2 cellular contexts compared by ENCODE assay signal in genomic region chr9:136053757-136054142, GRCh38.
TF ChIP-seq lines count a peak whose summit lies in the region.

No MANE protein-coding gene starts in this region.

TF ChIP-seq in IMR-90, 13 proteins besides CTCF, POLR2A, EP300 and RAD21 (continued from another document):
- no peak for TF ChIP-seq RFX5 (IDR thresholded peaks at IDR 0.05; ENCODE audit: low read depth, low read length)
- no peak for TF ChIP-seq RCOR1 (IDR thresholded peaks at IDR 0.05; ENCODE audit: insufficient replicate concordance, low read length)
- TF ChIP-seq, protein P1, sequence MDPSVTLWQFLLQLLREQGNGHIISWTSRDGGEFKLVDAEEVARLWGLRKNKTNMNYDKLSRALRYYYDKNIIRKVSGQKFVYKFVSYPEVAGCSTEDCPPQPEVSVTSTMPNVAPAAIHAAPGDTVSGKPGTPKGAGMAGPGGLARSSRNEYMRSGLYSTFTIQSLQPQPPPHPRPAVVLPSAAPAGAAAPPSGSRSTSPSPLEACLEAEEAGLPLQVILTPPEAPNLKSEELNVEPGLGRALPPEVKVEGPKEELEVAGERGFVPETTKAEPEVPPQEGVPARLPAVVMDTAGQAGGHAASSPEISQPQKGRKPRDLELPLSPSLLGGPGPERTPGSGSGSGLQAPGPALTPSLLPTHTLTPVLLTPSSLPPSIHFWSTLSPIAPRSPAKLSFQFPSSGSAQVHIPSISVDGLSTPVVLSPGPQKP (IDR thresholded peaks at IDR 0.05; ENCODE audit: borderline replicate concordance, low read depth, low read length), result no peak
- TF ChIP-seq SMC3 (IDR thresholded peaks at IDR 0.05; ENCODE audit: low read depth, low read length), result no peak
- no peak for TF ChIP-seq USF2 (IDR thresholded peaks at IDR 0.05; ENCODE audit: low read depth, low read length)
- TF ChIP-seq MAZ (IDR thresholded peaks at IDR 0.05; ENCODE audit: borderline replicate concordance, low read depth, low read length), result no peak
- no peak for TF ChIP-seq MAFK (IDR thresholded peaks at IDR 0.05; ENCODE audit: low read depth, low read length)
- no peak for TF ChIP-seq CHD1 (IDR thresholded peaks at IDR 0.05; ENCODE audit: low read depth, low read length)

TF ChIP-seq in WTC11, 78 proteins besides CTCF, POLR2A, EP300 and RAD21 (continued from another document):
- TF ChIP-seq E2F1 (CRISPR knock-in tag; IDR thresholded peaks at IDR 0.05) (no peak), ZNF396 (CRISPR knock-in tag; IDR thresholded peaks at IDR 0.05; ENCODE audit: borderline replicate concordance) (no peak), ATF6 (CRISPR knock-in tag; IDR thresholded peaks at IDR 0.05) (no peak), FOXJ3 (CRISPR knock-in tag; IDR thresholded peaks at IDR 0.05; ENCODE audit: borderline replicate concordance) (no peak), SOX15 (CRISPR knock-in tag; IDR thresholded peaks at IDR 0.05) (no peak), CDX4 (CRISPR knock-in tag; IDR thresholded peaks at IDR 0.05; ENCODE audit: borderline replicate concordance) (no peak), E2F5 (CRISPR knock-in tag; IDR thresholded peaks at IDR 0.05) (no peak), NFYB (CRISPR knock-in tag; conservative IDR thresholded peaks at IDR 0.05; ENCODE audit: low read depth) (no peak), ETV6 (CRISPR knock-in tag; IDR thresholded peaks at IDR 0.05) (no peak)
- TF ChIP-seq, protein P2, sequence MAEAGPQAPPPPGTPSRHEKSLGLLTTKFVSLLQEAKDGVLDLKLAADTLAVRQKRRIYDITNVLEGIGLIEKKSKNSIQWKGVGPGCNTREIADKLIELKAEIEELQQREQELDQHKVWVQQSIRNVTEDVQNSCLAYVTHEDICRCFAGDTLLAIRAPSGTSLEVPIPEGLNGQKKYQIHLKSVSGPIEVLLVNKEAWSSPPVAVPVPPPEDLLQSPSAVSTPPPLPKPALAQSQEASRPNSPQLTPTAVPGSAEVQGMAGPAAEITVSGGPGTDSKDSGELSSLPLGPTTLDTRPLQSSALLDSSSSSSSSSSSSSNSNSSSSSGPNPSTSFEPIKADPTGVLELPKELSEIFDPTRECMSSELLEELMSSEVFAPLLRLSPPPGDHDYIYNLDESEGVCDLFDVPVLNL (CRISPR knock-in tag; IDR thresholded peaks at IDR 0.05; ENCODE audit: borderline replicate concordance, low read depth), result no peak
- TF ChIP-seq, protein P3, sequence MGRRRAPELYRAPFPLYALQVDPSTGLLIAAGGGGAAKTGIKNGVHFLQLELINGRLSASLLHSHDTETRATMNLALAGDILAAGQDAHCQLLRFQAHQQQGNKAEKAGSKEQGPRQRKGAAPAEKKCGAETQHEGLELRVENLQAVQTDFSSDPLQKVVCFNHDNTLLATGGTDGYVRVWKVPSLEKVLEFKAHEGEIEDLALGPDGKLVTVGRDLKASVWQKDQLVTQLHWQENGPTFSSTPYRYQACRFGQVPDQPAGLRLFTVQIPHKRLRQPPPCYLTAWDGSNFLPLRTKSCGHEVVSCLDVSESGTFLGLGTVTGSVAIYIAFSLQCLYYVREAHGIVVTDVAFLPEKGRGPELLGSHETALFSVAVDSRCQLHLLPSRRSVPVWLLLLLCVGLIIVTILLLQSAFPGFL (CRISPR knock-in tag; IDR thresholded peaks at IDR 0.05; ENCODE audit: borderline replicate concordance), result no peak
- TF ChIP-seq, protein P4, sequence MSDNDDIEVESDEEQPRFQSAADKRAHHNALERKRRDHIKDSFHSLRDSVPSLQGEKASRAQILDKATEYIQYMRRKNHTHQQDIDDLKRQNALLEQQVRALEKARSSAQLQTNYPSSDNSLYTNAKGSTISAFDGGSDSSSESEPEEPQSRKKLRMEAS (CRISPR knock-in tag; IDR thresholded peaks at IDR 0.05), result no peak
